In the genomic region with DNA sequence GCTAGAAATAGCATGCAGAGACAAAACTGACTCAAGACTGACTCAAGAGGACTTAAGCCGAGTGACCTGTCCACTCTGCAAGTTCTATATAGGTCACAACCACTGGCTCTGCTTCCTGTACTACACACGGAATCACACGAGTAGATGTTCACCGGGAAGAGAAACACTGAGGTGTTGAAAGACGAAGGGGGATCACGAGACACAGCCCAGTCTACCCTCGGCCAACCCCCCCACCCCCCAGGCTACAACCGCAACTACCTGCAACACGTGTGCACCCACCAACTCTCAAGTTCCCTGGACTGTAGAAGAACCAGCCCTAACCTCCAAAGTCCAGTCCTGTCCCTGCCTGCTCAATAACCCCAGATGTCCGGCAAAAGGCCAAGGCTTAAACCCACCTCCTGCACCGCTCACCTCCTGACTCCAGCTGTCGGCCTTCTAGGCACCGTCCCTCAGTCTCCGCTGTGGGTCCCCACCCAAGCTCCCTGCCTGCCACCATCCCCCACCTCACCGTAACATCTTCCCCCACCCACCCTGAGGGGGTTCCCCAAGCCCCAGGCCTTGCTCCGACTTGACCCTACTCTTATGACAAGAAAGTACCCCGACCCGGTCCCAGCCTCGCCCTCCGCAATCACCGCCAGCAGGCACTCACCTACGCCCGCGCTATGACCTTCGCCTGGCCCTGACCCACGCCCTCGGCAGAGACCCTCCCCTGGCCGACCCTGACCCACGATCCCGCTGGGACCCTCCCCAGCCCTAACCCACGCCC, we compare ENCODE assay signal across 8 cellular contexts. TPM values are rescaled to one million over a fixed set of nuclear protein-coding genes. Genes with fewer than 3 reads are reported as not detected.
A peak's percentile ranks its signal among the peaks of the same experiment; 100 is the strongest.
DNase-seq lines count a peak whose midpoint lies in the region; ATAC-seq lines count a peak whose summit lies in the region.

No MANE protein-coding gene starts in this region.

- no peaks in the 10 kb centered on the region for H3K9me3 ChIP-seq in esophagus (ENCODE audit: control insufficient read depth in 2 of 2, insufficient read depth in 1 of 2, low read depth in 1 of 2, low read length in 1 of 2)

- peak overlapping the region; percentile 96 for H3K27ac Mint-ChIP-seq in T-helper 2 cell treated with Interferon-gamma antibody and Interleukin-4, amounts not matched to agents 5 μg/mL and 100 μg/mL, for 36 hours
- H3K27ac Mint-ChIP-seq in natural killer cell treated with Interleukin-12 subunit alpha and Interleukin-12 subunit beta and Interleukin-15 and Interleukin-18, amount 100 ng/mL, for 72 hours: peak overlapping the region; percentile 97 to 98

- H3K4me3 Mint-ChIP-seq in T-helper 2 cell treated with Interferon-gamma antibody and Interleukin-4, amounts not matched to agents 5 μg/mL and 100 μg/mL, for 36 hours: peak overlapping the region; percentile 97
- H3K4me3 Mint-ChIP-seq in natural killer cell treated with Interleukin-12 subunit alpha and Interleukin-12 subunit beta and Interleukin-15 and Interleukin-18, amount 100 ng/mL, for 72 hours: peak overlapping the region; percentile 98

- no peaks in the 10 kb centered on the region for H3K27me3 ChIP-seq in esophagus (ENCODE audit: control insufficient read depth in 1 of 2, insufficient read depth in 2 of 2, low read length in 2 of 2)

- H3K4me1 ChIP-seq in esophagus (ENCODE audit: control insufficient read depth in 2 of 2, insufficient read depth in 2 of 2, low read length in 1 of 2): peaks cover 6 to 7% of the 10 kb centered on the region in 2 donors

- no peaks in the 10 kb centered on the region for H3K9me3 Mint-ChIP-seq in T-helper 2 cell treated with Interferon-gamma antibody and Interleukin-4, amounts not matched to agents 5 μg/mL and 100 μg/mL, for 36 hours
- no peaks in the 10 kb centered on the region for H3K9me3 Mint-ChIP-seq in natural killer cell treated with Interleukin-12 subunit alpha and Interleukin-12 subunit beta and Interleukin-15 and Interleukin-18, amount 100 ng/mL, for 72 hours

- H3K36me3 Mint-ChIP-seq in T-helper 2 cell treated with Interferon-gamma antibody and Interleukin-4, amounts not matched to agents 5 μg/mL and 100 μg/mL, for 36 hours (ENCODE audit: low read depth): peaks cover 2% of the 10 kb centered on the region
- no peaks in the 10 kb centered on the region for H3K36me3 Mint-ChIP-seq in natural killer cell treated with Interleukin-12 subunit alpha and Interleukin-12 subunit beta and Interleukin-15 and Interleukin-18, amount 100 ng/mL, for 72 hours

- no peaks in the 10 kb centered on the region for H3K27me3 Mint-ChIP-seq in T-helper 2 cell treated with Interferon-gamma antibody and Interleukin-4, amounts not matched to agents 5 μg/mL and 100 μg/mL, for 36 hours (ENCODE audit: low read depth)
- no peaks in the 10 kb centered on the region for H3K27me3 Mint-ChIP-seq in natural killer cell treated with Interleukin-12 subunit alpha and Interleukin-12 subunit beta and Interleukin-15 and Interleukin-18, amount 100 ng/mL, for 72 hours

- H3K4me3 ChIP-seq in esophagus (ENCODE audit: low read depth in 1 of 2, low read length in 2 of 2): peak overlapping the region; percentile 98

- DNase-seq in EL (peak; percentile 53), NCI-H1694 (lab: John Stamatoyannopoulos, UW) (no peak), GOT3 (lab: John Stamatoyannopoulos, UW) (no peak)
- DNase-seq in T-helper 2 cell treated with Interferon-gamma antibody and Interleukin-4, amounts not matched to agents 5 μg/mL and 100 μg/mL, for 36 hours (ENCODE audit: low spot score): no peak
- peak; percentile 54 for DNase-seq in natural killer cell treated with Interleukin-12 subunit alpha and Interleukin-12 subunit beta and Interleukin-15 and Interleukin-18, amount 100 ng/mL, for 72 hours (ENCODE audit: low spot score)

- ATAC-seq in HG02678 (IDR thresholded peaks at IDR 0.05; ENCODE audit: unreplicated experiment) (peak; percentile 5), GM19463 (IDR thresholded peaks at IDR 0.05; ENCODE audit: unreplicated experiment) (no peak)
- ATAC-seq in natural killer cell treated with Interleukin-12 subunit alpha and Interleukin-12 subunit beta and Interleukin-15 and Interleukin-18, amount 100 ng/mL, for 72 hours: peak; percentile 0 to 1

- peaks cover 0 to 3% of the 10 kb centered on the region in 2 donors for H3K36me3 ChIP-seq in esophagus (ENCODE audit: control insufficient read depth in 2 of 2, insufficient read depth in 2 of 2, low read length in 1 of 2)

- peaks cover 38% of the 10 kb centered on the region for H3K4me1 Mint-ChIP-seq in T-helper 2 cell treated with Interferon-gamma antibody and Interleukin-4, amounts not matched to agents 5 μg/mL and 100 μg/mL, for 36 hours (ENCODE audit: low read depth)
- H3K4me1 Mint-ChIP-seq in natural killer cell treated with Interleukin-12 subunit alpha and Interleukin-12 subunit beta and Interleukin-15 and Interleukin-18, amount 100 ng/mL, for 72 hours (ENCODE audit: low read depth in 2 of 2): peaks cover 40 to 47% of the 10 kb centered on the region in 2 donors

- peak overlapping the region; percentile 93 to 98 for H3K27ac ChIP-seq in esophagus (ENCODE audit: low read depth in 2 of 2, low read length in 1 of 2)

- WGBS in esophagus, 2 donors: 2 to 3% methylated on average over 31 of the region's 31 CpGs

RNA-seq across cellular contexts. Expression of a gene that starts 0.7 kb away (rescaled TPM):
- 100 to 1,000 TPM in 1 of 2 donors, 10 to 100 TPM in 1; 82.3 to 147 TPM for polyA plus RNA-seq in esophagus
- 100 to 1,000 TPM; 168 to 234 TPM for total RNA-seq in natural killer cell treated with Interleukin-12 subunit alpha and Interleukin-12 subunit beta and Interleukin-15 and Interleukin-18, amount 100 ng/mL, for 72 hours

RNA-seq across cellular contexts. Expression of a gene that starts 0.9 kb away (rescaled TPM):
- polyA plus RNA-seq in esophagus: 10 to 100 TPM; 16.6 to 32.2 TPM
- total RNA-seq in natural killer cell treated with Interleukin-12 subunit alpha and Interleukin-12 subunit beta and Interleukin-15 and Interleukin-18, amount 100 ng/mL, for 72 hours: 10 to 100 TPM; 26.5 to 29.2 TPM

RNA-seq across cellular contexts. Expression of a gene that starts 42.0 kb away (rescaled TPM):
- polyA plus RNA-seq in esophagus: 1 to 10 TPM; 6.8 to 8.0 TPM
- total RNA-seq in natural killer cell treated with Interleukin-12 subunit alpha and Interleukin-12 subunit beta and Interleukin-15 and Interleukin-18, amount 100 ng/mL, for 72 hours: 10 to 100 TPM; 15.4 to 19.6 TPM

RNA-seq across cellular contexts. Expression of a gene that starts 55.5 kb away (rescaled TPM):
- 10 to 100 TPM; 10.0 to 17.8 TPM for polyA plus RNA-seq in esophagus
- total RNA-seq in natural killer cell treated with Interleukin-12 subunit alpha and Interleukin-12 subunit beta and Interleukin-15 and Interleukin-18, amount 100 ng/mL, for 72 hours: 10 to 100 TPM; 15.7 to 17.5 TPM

Comparison
In these comparisons a context has a peak if more than half of its experiments do, and no peak if none do; other contexts are left out.
1. DNase-seq: peak in EL (single experiment) and natural killer cell treated with Interleukin-12 subunit alpha and Interleukin-12 subunit beta and Interleukin-15 and Interleukin-18, amount 100 ng/mL, for 72 hours (single experiment); none in T-helper 2 cell treated with Interferon-gamma antibody and Interleukin-4, amounts not matched to agents 5 μg/mL and 100 μg/mL, for 36 hours (single experiment), NCI-H1694 (single experiment) and GOT3 (single experiment).